ENCODE assay signal across 30 cellular contexts in genomic region chr2:85708641-85709040, GRCh38. TPM values are rescaled to one million over a fixed set of nuclear protein-coding genes. Genes with fewer than 3 reads are reported as not detected.
DNase-seq lines count a peak whose midpoint lies in the region; ATAC-seq, FAIRE-seq and TF ChIP-seq lines count a peak whose summit lies in the region.
"Had no signal": no experiment of that assay in that cellular context is flagged by ENCODE, and none has a peak within 500 bp of the region (broad histone marks: within the 10 kb centered on the region; RNA-seq: fewer than 3 reads in every experiment).

No MANE protein-coding gene starts in this region.

- no peak overlapping the region for H3K4me3 ChIP-seq in dorsolateral prefrontal cortex
- no peak overlapping the region for H3K4me3 ChIP-seq in parathyroid adenoma (ENCODE audit: low read depth, low read length)
- no peak overlapping the region for H3K4me3 ChIP-seq in tibial nerve
- H3K4me3 ChIP-seq: hepatocyte, K562, Peyer's patch, SJCRH30, testis had no signal

- H3K27me3 ChIP-seq in dorsolateral prefrontal cortex (no peaks in the 10 kb centered on the region), parathyroid adenoma (ENCODE audit: control insufficient read depth, insufficient read depth, low read length) (no peaks in the 10 kb centered on the region), tibial nerve (no peaks in the 10 kb centered on the region)
- H3K27me3 ChIP-seq: hepatocyte, Peyer's patch, SJCRH30, testis had no signal

- TF ChIP-seq POLR2A in tibial nerve (IDR thresholded peaks at IDR 0.05), result no peak

- no peak for FAIRE-seq in RCC 7860 (lab: Jason Lieb, UNC)
- FAIRE-seq: astrocyte, K562, small intestine had no signal

- no peak overlapping the region for H3K4me3 Mint-ChIP-seq in T-helper 1 cell treated with Interleukin-12 subunit alpha and Interleukin-12 subunit beta and Interleukin-4 antibody, amounts not matched to agents 30 μg/mL and 1 μg/mL, for 36 hours
- H3K4me3 Mint-ChIP-seq in T-helper 17 cell, result no peak overlapping the region
- H3K4me3 Mint-ChIP-seq: activated CD4-positive, alpha-beta memory T cell treated with anti-CD3 and anti-CD28 coated beads, Interleukin-2, amount 10 ng/mL, durations not matched to agents 7 days and 5 days; activated naive CD8-positive, alpha-beta T cell treated with anti-CD3 and anti-CD28 coated beads, Interleukin-2, amount 10 ng/mL, durations not matched to agents 7 days and 5 days; CD8-positive, alpha-beta T cell; HFFc6; neural crest cell; T-cell had no signal

- intact Hi-C loops in dorsolateral prefrontal cortex (cut with DNase I), result loop anchor here (5.0 kb wide), 1 partner anchor 71 kb away; no protein-coding TSS in a partner anchor

- peak overlapping the region; percentile 52 for H3K27ac Mint-ChIP-seq in T-helper 1 cell treated with Interleukin-12 subunit alpha and Interleukin-12 subunit beta and Interleukin-4 antibody, amounts not matched to agents 30 μg/mL and 1 μg/mL, for 36 hours
- H3K27ac Mint-ChIP-seq in T-helper 17 cell, result no peak overlapping the region
- H3K27ac Mint-ChIP-seq: activated CD4-positive, alpha-beta memory T cell treated with anti-CD3 and anti-CD28 coated beads, Interleukin-2, amount 10 ng/mL, durations not matched to agents 7 days and 5 days; activated naive CD8-positive, alpha-beta T cell treated with anti-CD3 and anti-CD28 coated beads, Interleukin-2, amount 10 ng/mL, durations not matched to agents 7 days and 5 days; CD8-positive, alpha-beta T cell; HFFc6; T-cell had no signal

- H2AFZ ChIP-seq in parathyroid adenoma, result no peak overlapping the region
- H2AFZ ChIP-seq: hepatocyte had no signal

- DNase-seq in T-helper 1 cell, result no peak
- DNase-seq in dorsolateral prefrontal cortex, result no peak
- no peak for DNase-seq in tibial nerve (ENCODE audit: low spot score in 2 of 2)
- DNase-seq in T-helper 17 cell, result no peak
- DNase-seq in RCC 7860 (ENCODE audit: low spot score), result no peak
- DNase-seq in NCI-H2227 (lab: John Stamatoyannopoulos, UW; ENCODE audit: unreplicated experiment), result no peak
- DNase-seq: 8988T; activated CD4-positive, alpha-beta memory T cell treated with anti-CD3 and anti-CD28 coated beads, Interleukin-2, amount 10 ng/mL, durations not matched to agents 7 days and 5 days; activated CD4-positive, CD25-positive, alpha-beta regulatory T cell treated with anti-CD3 and anti-CD28 coated beads, Interleukin-2, amount 50 U/mL, for 72 hours; activated effector memory CD4-positive, alpha-beta T cell treated with anti-CD3 and anti-CD28 coated beads, Interleukin-2, amount 50 U/mL, for 16 hours; activated naive CD8-positive, alpha-beta T cell treated with anti-CD3 and anti-CD28 coated beads, Interleukin-2, amount 10 ng/mL, durations not matched to agents 7 days and 5 days; CD8-positive, alpha-beta T cell; effector CD4-positive, alpha-beta T cell; HFFc6; NCI-H510A; Peyer's patch; SJCRH30; small intestine; T-cell; testis had no signal

- H3K9me3 Mint-ChIP-seq in T-helper 1 cell treated with Interleukin-12 subunit alpha and Interleukin-12 subunit beta and Interleukin-4 antibody, amounts not matched to agents 30 μg/mL and 1 μg/mL, for 36 hours, result no peaks in the 10 kb centered on the region
- H3K9me3 Mint-ChIP-seq: activated CD4-positive, alpha-beta memory T cell treated with anti-CD3 and anti-CD28 coated beads, Interleukin-2, amount 10 ng/mL, durations not matched to agents 7 days and 5 days; activated naive CD8-positive, alpha-beta T cell treated with anti-CD3 and anti-CD28 coated beads, Interleukin-2, amount 10 ng/mL, durations not matched to agents 7 days and 5 days; CD8-positive, alpha-beta T cell; HFFc6; neural crest cell; T-cell had no signal

- H3K4me1 Mint-ChIP-seq in T-helper 1 cell treated with Interleukin-12 subunit alpha and Interleukin-12 subunit beta and Interleukin-4 antibody, amounts not matched to agents 30 μg/mL and 1 μg/mL, for 36 hours (ENCODE audit: low read depth), result peaks cover 58% of the 10 kb centered on the region
- H3K4me1 Mint-ChIP-seq in T-helper 17 cell, result peaks cover 21% of the 10 kb centered on the region

- TF ChIP-seq CTCF in dorsolateral prefrontal cortex (IDR thresholded peaks at IDR 0.05 in 54 of 56, conservative IDR thresholded peaks at IDR 0.05 in 2 of 56; ENCODE audit: low read depth in 1 of 56, partially characterized antibody in 56 of 56) (no peak), parathyroid adenoma (IDR thresholded peaks at IDR 0.05) (no peak), tibial nerve (IDR thresholded peaks at IDR 0.05) (no peak)

- no peaks in the 10 kb centered on the region for H3K79me2 ChIP-seq in parathyroid adenoma
- H3K79me2 ChIP-seq: hepatocyte had no signal

- H3K4me1 ChIP-seq in parathyroid adenoma (no peaks in the 10 kb centered on the region), tibial nerve (peaks cover 0 to 87% (median 42%) of the 10 kb centered on the region in 4 donors)

- 74 to 85% methylated on average over 1 of the region's 1 CpG for WGBS in tibial nerve, 2 donors

- H3K36me3 Mint-ChIP-seq in T-helper 1 cell treated with Interleukin-12 subunit alpha and Interleukin-12 subunit beta and Interleukin-4 antibody, amounts not matched to agents 30 μg/mL and 1 μg/mL, for 36 hours (ENCODE audit: low read depth), result peaks cover 6% of the 10 kb centered on the region
- H3K36me3 Mint-ChIP-seq in T-helper 17 cell (ENCODE audit: low read depth), result no peaks in the 10 kb centered on the region
- H3K36me3 Mint-ChIP-seq: activated naive CD8-positive, alpha-beta T cell treated with anti-CD3 and anti-CD28 coated beads, Interleukin-2, amount 10 ng/mL, durations not matched to agents 7 days and 5 days; CD8-positive, alpha-beta T cell; T-cell had no signal

- TF ChIP-seq EP300 in tibial nerve (IDR thresholded peaks at IDR 0.05), result peak; percentile 71 to 88

- H3K27ac ChIP-seq in dorsolateral prefrontal cortex (peak overlapping the region in 55 of 59 donors; percentile 23 to 91 (median 81)), parathyroid adenoma (peak overlapping the region; percentile 75), tibial nerve (peak overlapping the region in 2 of 4 donors; percentile 87 to 89)
- H3K27ac ChIP-seq: epithelial cell of prostate, hepatocyte, SJCRH30 had no signal

- H3K9ac ChIP-seq in parathyroid adenoma, result no peak overlapping the region

- H3K36me3 ChIP-seq in parathyroid adenoma (ENCODE audit: control insufficient read depth, insufficient read depth, low read length), result no peaks in the 10 kb centered on the region
- no peaks in the 10 kb centered on the region for H3K36me3 ChIP-seq in tibial nerve
- H3K36me3 ChIP-seq: Peyer's patch, SJCRH30 had no signal

- peaks cover 2% of the 10 kb centered on the region for H3K27me3 Mint-ChIP-seq in T-helper 1 cell treated with Interleukin-12 subunit alpha and Interleukin-12 subunit beta and Interleukin-4 antibody, amounts not matched to agents 30 μg/mL and 1 μg/mL, for 36 hours (ENCODE audit: low read depth)
- peaks cover 30% of the 10 kb centered on the region for H3K27me3 Mint-ChIP-seq in T-helper 17 cell

- ATAC-seq in T-helper 17 cell, result no peak
- ATAC-seq: CD8-positive, alpha-beta T cell; K562; T-cell had no signal

- no peak overlapping the region for H3K4me2 ChIP-seq in parathyroid adenoma (ENCODE audit: low read length)
- H3K4me2 ChIP-seq: hepatocyte had no signal

- H3K9me3 ChIP-seq in parathyroid adenoma (ENCODE audit: control insufficient read depth, low read length), result no peaks in the 10 kb centered on the region
- H3K9me3 ChIP-seq in tibial nerve, result no peaks in the 10 kb centered on the region
- H3K9me3 ChIP-seq in T-helper 17 cell (ENCODE audit: control insufficient read depth, low read length, poor library complexity, severe bottlenecking), result no peaks in the 10 kb centered on the region
- H3K9me3 ChIP-seq: Peyer's patch, SJCRH30, testis had no signal

RNA-seq across cellular contexts. Expression of gene GNLY, which starts 14.5 kb away (rescaled TPM):
- total RNA-seq in dorsolateral prefrontal cortex, result 10 to 100 TPM in 6 of 120 experiments, 1 to 10 TPM in 105, under 1 TPM in 7, not detected in 2; 0.48 to 16.9 (median 3.9) TPM
- total RNA-seq in tibial nerve, result 1 to 10 TPM in 1 of 4 donors, under 1 TPM in 2, not detected in 1; 0.63 to 4.2 (median 0.98) TPM
- total RNA-seq in T-helper 17 cell, result 10 to 100 TPM in 1 of 2 donors, 1 to 10 TPM in 1; 9.9 to 14.8 TPM
- total RNA-seq: astrocyte, cerebellum, G401, hepatocyte, HFFc6, K562, lung microvascular endothelial cell, neural crest cell, SJCRH30 had no signal

RNA-seq across cellular contexts. Expression of gene SFTPB, which starts 40.6 kb away (rescaled TPM):
- total RNA-seq in dorsolateral prefrontal cortex (not detected), tibial nerve (not detected), T-helper 17 cell (not detected)
- total RNA-seq: activated CD4-positive, alpha-beta memory T cell treated with anti-CD3 and anti-CD28 coated beads, Interleukin-2, amount 10 ng/mL, durations not matched to agents 7 days and 5 days; activated naive CD8-positive, alpha-beta T cell treated with anti-CD3 and anti-CD28 coated beads, Interleukin-2, amount 10 ng/mL, durations not matched to agents 7 days and 5 days; astrocyte; CD8-positive, alpha-beta T cell; G401; HFFc6; lung microvascular endothelial cell; neural crest cell; SJCRH30 had no signal

RNA-seq across cellular contexts. Expression of gene ATOH8, which starts 45.1 kb away (rescaled TPM):
- total RNA-seq in dorsolateral prefrontal cortex, result 10 to 100 TPM in 97 of 120 experiments, 1 to 10 TPM in 23; 4.6 to 58.9 (median 14.7) TPM
- 100 to 1,000 TPM in 3 of 4 donors, 10 to 100 TPM in 1; 98.0 to 170 (median 119) TPM for total RNA-seq in tibial nerve
- total RNA-seq in T-helper 17 cell, result not detected
- total RNA-seq: activated naive CD8-positive, alpha-beta T cell treated with anti-CD3 and anti-CD28 coated beads, Interleukin-2, amount 10 ng/mL, durations not matched to agents 7 days and 5 days; K562 had no signal

Comparison
In these comparisons a context has a peak if more than half of its experiments do, and no peak if none do; other contexts are left out.
1. RNA of gene ATOH8, which starts 45.1 kb away (total RNA-seq): 98.0 to 170 TPM in tibial nerve and 4.6 to 58.9 TPM in dorsolateral prefrontal cortex; not detected in T-helper 17 cell; every median in the first group is over 4 times any median in the second.